8 cellular contexts compared by ENCODE assay signal in the genomic region with DNA sequence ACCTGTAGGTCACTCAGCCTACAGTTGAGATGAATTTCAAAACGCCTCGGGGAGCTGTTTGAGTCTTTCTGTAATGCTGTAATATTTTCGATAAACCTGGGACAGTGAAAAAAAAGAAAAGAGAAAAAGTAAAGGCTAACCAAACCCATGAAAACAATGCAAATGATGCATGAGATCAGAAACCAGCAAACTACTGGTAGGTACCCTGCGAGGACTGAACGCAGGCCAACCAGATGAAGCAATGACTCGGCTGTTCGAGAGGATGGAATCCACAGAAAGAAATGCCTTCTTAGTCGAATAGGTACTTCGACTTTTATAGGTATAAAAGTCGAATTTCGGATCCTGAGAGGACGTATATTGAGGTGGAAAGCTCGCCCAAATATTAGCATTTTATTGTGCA. TPM values are rescaled to one million over a fixed set of nuclear protein-coding genes. Genes with fewer than 3 reads are reported as not detected.
DNase-seq lines count a peak whose midpoint lies in the region; ATAC-seq, FAIRE-seq and TF ChIP-seq lines count a peak whose summit lies in the region.

No MANE protein-coding gene starts in this region.

- ATAC-seq in GM21528 (IDR thresholded peaks at IDR 0.05; ENCODE audit: low FRiP score, unreplicated experiment) = no peak

- H3K27ac ChIP-seq in Karpas-422 (ENCODE audit: low read length) = peak overlapping the region; percentile 76
- no peak overlapping the region for H3K27ac ChIP-seq in kidney (ENCODE audit: low read depth in 2 of 2, low read length in 2 of 2)
- no peak overlapping the region for H3K27ac ChIP-seq in suprapubic skin

- peak overlapping the region; percentile 86 for H2AFZ ChIP-seq in Karpas-422 (ENCODE audit: low read length)

- no peaks in the 10 kb centered on the region for H4K20me1 ChIP-seq in Karpas-422 (ENCODE audit: insufficient read depth, low read depth, low read length)

- peaks cover 45% of the 10 kb centered on the region for H3K79me2 ChIP-seq in Karpas-422 (ENCODE audit: low read length)

- DNase-seq in Karpas-422 (peak; percentile 67), astrocyte of the spinal cord (ENCODE audit: low read depth, low spot score) (no peak), kidney (no peak), suprapubic skin (ENCODE audit: low spot score in 2 of 2) (no peak), GF-D8 (lab: John Stamatoyannopoulos, UW) (no peak), DMS79 treated with DMSO at 0.1 percent for 48 hours (lab: John Stamatoyannopoulos, UW) (no peak)

- no peak for TF ChIP-seq CTCF in astrocyte of the spinal cord (IDR thresholded peaks at IDR 0.05; ENCODE audit: low read depth, low read length)
- TF ChIP-seq CTCF in kidney (IDR thresholded peaks at IDR 0.05; ENCODE audit: borderline replicate concordance, extremely low read depth, insufficient read depth) = no peak
- TF ChIP-seq CTCF in suprapubic skin (IDR thresholded peaks at IDR 0.05) = no peak

- H3K27me3 ChIP-seq in Karpas-422 (ENCODE audit: low read length) = no peaks in the 10 kb centered on the region
- H3K27me3 ChIP-seq in suprapubic skin = no peaks in the 10 kb centered on the region

- FAIRE-seq in kidney (lab: Jason Lieb, UNC) = no peak

- in situ Hi-C loops in astrocyte of the spinal cord (cut with HindIII; ENCODE audit: low sequenced_read_pairs) = no loop called here

- peak overlapping the region; percentile 84 for H3K9ac ChIP-seq in ES-I3 (ENCODE audit: low read depth, low read length)
- H3K9ac ChIP-seq in Karpas-422 (ENCODE audit: low read length) = peak overlapping the region; percentile 96
- peak overlapping the region in 1 of 2 donors; percentile 67 for H3K9ac ChIP-seq in kidney (ENCODE audit: low read length in 2 of 2)

- peak overlapping the region; percentile 83 for H3K4me2 ChIP-seq in Karpas-422 (ENCODE audit: low read depth, low read length, poor library complexity, severe bottlenecking)

- 22% methylated on average over 13 of the region's 13 CpGs for WGBS in suprapubic skin

- no peak for TF ChIP-seq EP300 in suprapubic skin (IDR thresholded peaks at IDR 0.05)

- intact Hi-C loops in kidney (cut with DNase I) = no loop called here

- no peak for TF ChIP-seq POLR2A in suprapubic skin (IDR thresholded peaks at IDR 0.05)

- H3K9me3 ChIP-seq in ES-I3 (ENCODE audit: control insufficient read depth, insufficient read depth, low read length) (no peaks in the 10 kb centered on the region), Karpas-422 (ENCODE audit: low read length) (no peaks in the 10 kb centered on the region), kidney (ENCODE audit: control insufficient read depth in 1 of 2, low read length in 2 of 2) (no peaks in the 10 kb centered on the region), suprapubic skin (no peaks in the 10 kb centered on the region)

- H3K9me2 ChIP-seq in Karpas-422 (replicated peaks; ENCODE audit: insufficient read depth, low read length) = no peaks in the 10 kb centered on the region

- peak overlapping the region; percentile 98 for H3K4me3 ChIP-seq in Karpas-422 (ENCODE audit: low read length)
- H3K4me3 ChIP-seq in astrocyte of the spinal cord (ENCODE audit: low read depth, low read length) = peak overlapping the region; percentile 86
- H3K4me3 ChIP-seq in kidney (ENCODE audit: low read length in 2 of 2) = peak overlapping the region; percentile 64 to 87
- peak overlapping the region; percentile 74 for H3K4me3 ChIP-seq in suprapubic skin

- H3K4me1 ChIP-seq in ES-I3 (ENCODE audit: insufficient read depth, low read length) (peaks cover 5% of the 10 kb centered on the region; the same call in 1 of the 2 replicates), Karpas-422 (ENCODE audit: low read length) (peaks cover 24% of the 10 kb centered on the region), kidney (ENCODE audit: control insufficient read depth in 1 of 2, insufficient read depth in 1 of 2, low read depth in 1 of 2, low read length in 2 of 2) (peaks cover 4 to 8% of the 10 kb centered on the region in 2 donors), suprapubic skin (peaks cover 16% of the 10 kb centered on the region)

- H3K36me3 ChIP-seq in ES-I3 (ENCODE audit: insufficient read depth, low read length) (no peaks in the 10 kb centered on the region), Karpas-422 (ENCODE audit: insufficient read depth, low read length) (peaks cover 18% of the 10 kb centered on the region), kidney (ENCODE audit: control insufficient read depth in 1 of 2, insufficient read depth in 2 of 2, low read length in 2 of 2) (no peaks in the 10 kb centered on the region), suprapubic skin (no peaks in the 10 kb centered on the region)

RNA-seq across cellular contexts. Expression of a gene that starts 0.5 kb away (rescaled TPM):
- total RNA-seq in Karpas-422 (2014; rRNA removed; shearing (Covaris generic); ENCODE audit: low replicate concordance) = 7.1 and 12.0 TPM in 2 replicates
- total RNA-seq in kidney (1.7 TPM), suprapubic skin (1 to 10 TPM; 1.3 to 4.0 (median 2.3) TPM)
- 0.19 TPM for polyA plus RNA-seq in kidney (ENCODE audit: insufficient read depth, low read depth, low replicate concordance)

RNA-seq across cellular contexts. Expression of a gene that starts 6.8 kb away (rescaled TPM):
- total RNA-seq in Karpas-422 (2014; rRNA removed; shearing (Covaris generic); ENCODE audit: low replicate concordance) = 32.2 and 49.0 TPM in 2 replicates
- 12.9 TPM for total RNA-seq in kidney
- 3.4 TPM for polyA plus RNA-seq in kidney (ENCODE audit: insufficient read depth, low read depth, low replicate concordance)
- total RNA-seq in suprapubic skin = 10 to 100 TPM; 16.1 to 24.1 (median 19.2) TPM
